ENCODE assay signal across 22 cellular contexts in the genomic region with DNA sequence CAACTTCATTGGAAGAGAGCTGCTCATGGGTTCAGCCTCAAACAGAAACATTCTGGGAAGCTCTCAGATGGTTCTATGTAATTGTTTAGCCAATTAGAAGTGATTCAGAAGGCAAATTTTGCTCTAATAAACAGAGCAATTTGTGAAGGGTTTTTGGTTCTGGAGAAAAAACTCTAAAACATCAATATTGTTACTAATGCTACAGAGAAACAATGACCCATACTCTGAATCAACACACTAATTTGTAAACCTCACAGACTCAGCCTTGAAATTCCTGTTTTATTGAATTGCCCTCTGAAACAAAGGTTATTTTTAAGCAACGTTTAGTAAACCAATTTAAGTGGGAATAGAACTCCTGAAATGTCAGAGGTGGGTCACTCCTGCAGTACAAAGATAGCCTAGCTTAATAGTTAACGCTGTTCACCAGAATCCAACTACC.
DNase-seq lines count a peak whose midpoint lies in the region; ATAC-seq and TF ChIP-seq lines count a peak whose summit lies in the region.
"Had no signal": no experiment of that assay in that cellular context is flagged by ENCODE, and none has a peak within 500 bp of the region (broad histone marks: within the 10 kb centered on the region; RNA-seq: fewer than 3 reads in every experiment).

No MANE protein-coding gene starts in this region.

- ATAC-seq in gastrocnemius medialis (no peak), HG02642 (IDR thresholded peaks at IDR 0.05; ENCODE audit: poor library complexity, unreplicated experiment) (no peak), GM19463 (IDR thresholded peaks at IDR 0.05; ENCODE audit: unreplicated experiment) (no peak)
- ATAC-seq: stimulated activated naive CD8-positive, alpha-beta T cell treated with anti-CD3 and anti-CD28 coated beads, Interleukin-15, amount 100 ng/mL, for 72 hours had no signal

- peak; percentile 38 for DNase-seq in EH (ENCODE audit: low read depth)
- no peak for DNase-seq in adrenal gland
- peak; percentile 75 for DNase-seq in fibroblast of peridontal ligament (ENCODE audit: extremely low read depth)
- no peak for DNase-seq in gastrocnemius medialis
- DNase-seq in colonic mucosa: no peak
- DNase-seq in COLO829 (ENCODE audit: low spot score): no peak
- DNase-seq: ACHN; activated CD8-positive, alpha-beta memory T cell treated with anti-CD3 and anti-CD28 coated beads, Interleukin-2, amount 50 U/mL, for 48 hours; activated effector memory CD4-positive, alpha-beta T cell treated with anti-CD3 and anti-CD28 coated beads, Interleukin-2, amount 50 U/mL, for 16 hours; central memory CD4-positive, alpha-beta T cell; effector CD4-positive, alpha-beta T cell; foreskin melanocyte; GF-D8; H9; kidney glomerular epithelial cell; NCI-H1694 treated with DMSO at 0.1 percent for 48 hours; NCI-H2227 treated with DMSO at 0.1 percent for 48 hours; posterior cingulate gyrus; stimulated activated naive CD8-positive, alpha-beta T cell treated with anti-CD3 and anti-CD28 coated beads, Interleukin-15, amount 100 ng/mL, for 72 hours had no signal

- WGBS in adrenal gland, 4 donors: 43 to 67% (median 48%) methylated on average over 2 of the region's 2 CpGs

- TF ChIP-seq POLR2A in adrenal gland (IDR thresholded peaks at IDR 0.05) (no peak), gastrocnemius medialis (IDR thresholded peaks at IDR 0.05) (no peak)

- TF ChIP-seq CTCF in adrenal gland (IDR thresholded peaks at IDR 0.05) (no peak), gastrocnemius medialis (IDR thresholded peaks at IDR 0.05 in 4 of 5, conservative IDR thresholded peaks at IDR 0.05 in 1 of 5) (no peak), colonic mucosa (IDR thresholded peaks at IDR 0.05) (no peak)

- H3K27ac ChIP-seq in adrenal gland (peak overlapping the region in 3 of 5 donors; percentile 80 to 87 (median 81)), gastrocnemius medialis (peak overlapping the region; percentile 90 to 92 (median 90)), colonic mucosa (no peak overlapping the region)

- H3K27me3 ChIP-seq in adrenal gland: no peaks in the 10 kb centered on the region
- no peaks in the 10 kb centered on the region for H3K27me3 ChIP-seq in gastrocnemius medialis
- H3K27me3 ChIP-seq in colonic mucosa: no peaks in the 10 kb centered on the region

- in situ Hi-C loops in gastrocnemius medialis (cut with MboI; ENCODE audit: low sequenced_read_pairs in 4 of 4): no loop called here

- H3K36me3 ChIP-seq in adrenal gland (replicated peaks in 1 of 2): no peaks in the 10 kb centered on the region
- H3K36me3 ChIP-seq in gastrocnemius medialis: no peaks in the 10 kb centered on the region
- no peaks in the 10 kb centered on the region for H3K36me3 ChIP-seq in colonic mucosa

- H3K4me3 ChIP-seq in adrenal gland (no peak overlapping the region), gastrocnemius medialis (no peak overlapping the region), colonic mucosa (no peak overlapping the region)
- H3K4me3 ChIP-seq: skin epidermis had no signal

- intact Hi-C loops in adrenal gland (cut with DNase I): no loop called here
- intact Hi-C loops in gastrocnemius medialis (cut with DNase I; ENCODE audit: low total_unique reads): loop anchor here (5.0 kb wide), 3 partner anchors 69 to 159 kb away; no protein-coding TSS in a partner anchor
- intact Hi-C loops in colonic mucosa (cut with DNase I): no loop called here

- H3K9ac ChIP-seq in colonic mucosa (ENCODE audit: low read depth in 2 of 2, low read length in 2 of 2): no peak overlapping the region

- H3K9me3 ChIP-seq in adrenal gland (replicated peaks in 1 of 3) (no peaks in the 10 kb centered on the region), gastrocnemius medialis (no peaks in the 10 kb centered on the region), colonic mucosa (no peaks in the 10 kb centered on the region)

- H3K4me1 ChIP-seq in adrenal gland (replicated peaks in 1 of 2) (peaks cover 25 to 43% of the 10 kb centered on the region in 2 donors), gastrocnemius medialis (peaks cover 58 to 75% of the 10 kb centered on the region in 2 donors), colonic mucosa (peaks cover 6% of the 10 kb centered on the region)

Comparison
In these comparisons a context has a peak if more than half of its experiments do, and no peak if none do; other contexts are left out.
1. DNase-seq: peak in EH (single experiment) and fibroblast of peridontal ligament (single experiment); none in adrenal gland (0 of 7), gastrocnemius medialis (0 of 2), colonic mucosa (single experiment) and COLO829 (single experiment).